Comparison of ENCODE assay signal across 1 cellular context in the genomic region with DNA sequence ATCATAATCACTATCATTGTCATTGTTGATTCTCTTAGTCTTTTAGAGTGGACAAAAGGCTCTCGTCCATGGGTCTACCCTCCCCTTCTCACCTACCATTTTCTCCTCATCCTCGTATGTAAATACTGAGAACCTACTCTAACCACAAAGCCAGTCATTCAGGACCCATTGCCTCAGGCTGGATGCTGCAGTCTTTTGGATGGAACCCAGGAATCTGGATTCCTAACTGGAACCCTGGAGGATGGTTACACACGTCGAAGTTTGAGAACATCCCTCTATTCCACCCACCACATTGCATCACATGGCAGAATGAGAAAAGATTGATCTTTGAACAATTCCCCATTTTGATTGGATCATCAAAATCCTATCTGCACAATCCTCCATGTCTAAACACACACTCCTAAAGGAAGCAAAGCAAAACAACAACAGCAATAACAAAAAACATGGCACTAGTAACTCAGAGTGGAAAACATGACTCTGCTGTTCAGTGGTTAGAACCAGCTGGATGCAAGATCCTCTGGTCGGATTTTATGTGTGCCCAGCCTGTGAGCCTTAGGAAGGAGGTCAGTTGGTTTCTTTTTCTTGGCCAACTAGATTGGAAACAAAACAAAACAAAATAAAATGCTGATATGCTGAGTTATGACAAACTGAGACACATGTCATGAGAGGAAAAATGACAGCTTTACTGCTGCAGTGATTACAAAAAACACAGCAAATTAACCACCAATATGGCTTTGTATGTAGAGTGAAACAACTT.
A peak's percentile ranks its signal among the peaks of the same experiment; 100 is the strongest.
TF ChIP-seq lines count a peak whose summit lies in the region.

No MANE protein-coding gene starts in this region.

TF ChIP-seq in HepG2, 621 proteins besides CTCF, POLR2A, EP300 and RAD21 (continued from another document):
- TF ChIP-seq, protein P1, sequence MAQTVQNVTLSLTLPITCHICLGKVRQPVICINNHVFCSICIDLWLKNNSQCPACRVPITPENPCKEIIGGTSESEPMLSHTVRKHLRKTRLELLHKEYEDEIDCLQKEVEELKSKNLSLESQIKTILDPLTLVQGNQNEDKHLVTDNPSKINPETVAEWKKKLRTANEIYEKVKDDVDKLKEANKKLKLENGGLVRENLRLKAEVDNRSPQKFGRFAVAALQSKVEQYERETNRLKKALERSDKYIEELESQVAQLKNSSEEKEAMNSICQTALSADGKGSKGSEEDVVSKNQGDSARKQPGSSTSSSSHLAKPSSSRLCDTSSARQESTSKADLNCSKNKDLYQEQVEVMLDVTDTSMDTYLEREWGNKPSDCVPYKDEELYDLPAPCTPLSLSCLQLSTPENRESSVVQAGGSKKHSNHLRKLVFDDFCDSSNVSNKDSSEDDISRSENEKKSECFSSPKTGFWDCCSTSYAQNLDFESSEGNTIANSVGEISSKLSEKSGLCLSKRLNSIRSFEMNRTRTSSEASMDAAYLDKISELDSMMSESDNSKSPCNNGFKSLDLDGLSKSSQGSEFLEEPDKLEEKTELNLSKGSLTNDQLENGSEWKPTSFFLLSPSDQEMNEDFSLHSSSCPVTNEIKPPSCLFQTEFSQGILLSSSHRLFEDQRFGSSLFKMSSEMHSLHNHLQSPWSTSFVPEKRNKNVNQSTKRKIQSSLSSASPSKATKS (CRISPR knock-in tag; IDR thresholded peaks at IDR 0.05) = no peak
- TF ChIP-seq KLF11 (CRISPR knock-in tag; IDR thresholded peaks at IDR 0.05) = no peak
- TF ChIP-seq MAFK (conservative IDR thresholded peaks at IDR 0.05 in 1 of 2, IDR thresholded peaks at IDR 0.05 in 1 of 2; ENCODE audit: low read length in 2 of 2) = peak; percentile 26 to 43; a peak in 3 of 4 replicates
- TF ChIP-seq, protein P2, sequence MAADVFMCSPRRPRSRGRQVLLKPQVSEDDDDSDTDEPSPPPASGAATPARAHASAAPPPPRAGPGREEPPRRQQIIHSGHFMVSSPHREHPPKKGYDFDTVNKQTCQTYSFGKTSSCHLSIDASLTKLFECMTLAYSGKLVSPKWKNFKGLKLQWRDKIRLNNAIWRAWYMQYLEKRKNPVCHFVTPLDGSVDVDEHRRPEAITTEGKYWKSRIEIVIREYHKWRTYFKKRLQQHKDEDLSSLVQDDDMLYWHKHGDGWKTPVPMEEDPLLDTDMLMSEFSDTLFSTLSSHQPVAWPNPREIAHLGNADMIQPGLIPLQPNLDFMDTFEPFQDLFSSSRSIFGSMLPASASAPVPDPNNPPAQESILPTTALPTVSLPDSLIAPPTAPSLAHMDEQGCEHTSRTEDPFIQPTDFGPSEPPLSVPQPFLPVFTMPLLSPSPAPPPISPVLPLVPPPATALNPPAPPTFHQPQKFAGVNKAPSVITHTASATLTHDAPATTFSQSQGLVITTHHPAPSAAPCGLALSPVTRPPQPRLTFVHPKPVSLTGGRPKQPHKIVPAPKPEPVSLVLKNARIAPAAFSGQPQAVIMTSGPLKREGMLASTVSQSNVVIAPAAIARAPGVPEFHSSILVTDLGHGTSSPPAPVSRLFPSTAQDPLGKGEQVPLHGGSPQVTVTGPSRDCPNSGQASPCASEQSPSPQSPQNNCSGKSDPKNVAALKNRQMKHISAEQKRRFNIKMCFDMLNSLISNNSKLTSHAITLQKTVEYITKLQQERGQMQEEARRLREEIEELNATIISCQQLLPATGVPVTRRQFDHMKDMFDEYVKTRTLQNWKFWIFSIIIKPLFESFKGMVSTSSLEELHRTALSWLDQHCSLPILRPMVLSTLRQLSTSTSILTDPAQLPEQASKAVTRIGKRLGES (CRISPR knock-in tag; IDR thresholded peaks at IDR 0.05; ENCODE audit: borderline replicate concordance) = no peak
- no peak for TF ChIP-seq ZNF350 (CRISPR knock-in tag; IDR thresholded peaks at IDR 0.05; ENCODE audit: borderline replicate concordance, low read depth)
